In the genomic region with DNA sequence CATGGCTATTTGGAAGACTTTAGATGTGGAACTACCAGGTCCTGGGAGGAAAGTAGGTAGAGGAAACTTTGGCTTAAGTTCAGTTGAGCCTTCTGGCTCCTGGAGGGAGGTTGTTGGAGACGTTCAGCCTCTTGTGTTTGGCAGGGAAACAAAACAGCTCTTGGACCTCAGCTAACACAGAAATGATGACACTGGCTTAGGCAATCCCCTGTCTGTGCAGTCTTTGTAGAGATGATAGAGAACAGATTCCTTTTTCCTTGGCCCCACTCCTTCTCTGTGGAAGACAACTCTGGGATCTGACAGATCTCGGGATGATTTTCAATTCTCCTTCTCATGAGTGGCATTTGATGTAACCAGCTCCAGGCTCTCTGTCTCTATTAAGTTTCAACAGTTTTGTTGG, we compare ENCODE assay signal across 24 cellular contexts.
DNase-seq lines count a peak whose midpoint lies in the region; ATAC-seq, FAIRE-seq and TF ChIP-seq lines count a peak whose summit lies in the region.
"Had no signal": no experiment of that assay in that cellular context is flagged by ENCODE, and none has a peak within 500 bp of the region (broad histone marks: within the 10 kb centered on the region; RNA-seq: fewer than 3 reads in every experiment).

No MANE protein-coding gene starts in this region.

- WGBS in aorta, 2 donors = 42 to 44% methylated on average over 2 of the region's 2 CpGs

- DNase-seq in left cardiac atrium (no peak), left ventricle myocardium inferior (no peak), fibroblast of villous mesenchyme (ENCODE audit: low read depth) (peak; percentile 54), omental fat pad (ENCODE audit: low spot score) (no peak), aorta (no peak), GM12892 (ENCODE audit: insufficient read length) (no peak), frontal cortex (ENCODE audit: low spot score in 2 of 2) (no peak)
- DNase-seq: activated CD4-positive, CD25-positive, alpha-beta regulatory T cell treated with anti-CD3 and anti-CD28 coated beads, Interleukin-2, amount 50 U/mL, for 72 hours; brain microvascular endothelial cell; CD4-positive, CD25-positive, alpha-beta regulatory T cell; cortex of kidney; KBM-7; NCI-H2029; NCI-H345; NK-92 treated with Interleukin-12 subunit alpha and Interleukin-12 subunit beta, amount 100 ng/mL, for 24 hours; occipital lobe; Peyer's patch; stimulated activated CD4-positive, alpha-beta T cell treated with anti-CD3 and anti-CD28 coated beads, Interleukin-2, amount 100 ng/mL, for 48 hours had no signal

- H3K4me1 ChIP-seq in left ventricle myocardium inferior (no peaks in the 10 kb centered on the region), aorta (ENCODE audit: control insufficient read depth in 1 of 2, insufficient read depth in 2 of 2, low read length in 2 of 2) (no peaks in the 10 kb centered on the region)
- H3K4me1 ChIP-seq: Peyer's patch had no signal

- TF ChIP-seq POLR2A in GM12892 (IDR thresholded peaks at IDR 0.05; ENCODE audit: low read depth, low read length) = no peak

- H3K27ac ChIP-seq in left ventricle myocardium inferior (replicated peaks) (no peak overlapping the region), aorta (ENCODE audit: low read depth in 1 of 2, low read length in 2 of 2) (no peak overlapping the region)
- H3K27ac ChIP-seq: brain microvascular endothelial cell, Peyer's patch had no signal

- H3K4me3 ChIP-seq in left ventricle myocardium inferior (no peak overlapping the region), fibroblast of villous mesenchyme (ENCODE audit: low read depth, low read length) (no peak overlapping the region), aorta (ENCODE audit: low read length in 2 of 2) (no peak overlapping the region)
- H3K4me3 ChIP-seq: Peyer's patch, skin epidermis had no signal

- no peaks in the 10 kb centered on the region for H3K36me3 ChIP-seq in left ventricle myocardium inferior
- H3K36me3 ChIP-seq in aorta (ENCODE audit: control insufficient read depth in 1 of 2, insufficient read depth in 2 of 2, low read length in 1 of 2) = no peaks in the 10 kb centered on the region
- H3K36me3 ChIP-seq: brain microvascular endothelial cell, Peyer's patch had no signal

- H3K27me3 ChIP-seq in left ventricle myocardium inferior (ENCODE audit: low read depth) = no peaks in the 10 kb centered on the region
- H3K27me3 ChIP-seq in aorta (ENCODE audit: control insufficient read depth in 1 of 2, insufficient read depth in 2 of 2, low read length in 1 of 2) = no peaks in the 10 kb centered on the region
- H3K27me3 ChIP-seq: brain microvascular endothelial cell, Peyer's patch had no signal

- TF ChIP-seq CTCF in left ventricle myocardium inferior (IDR thresholded peaks at IDR 0.05; ENCODE audit: borderline replicate concordance) (no peak), fibroblast of villous mesenchyme (IDR thresholded peaks at IDR 0.05; ENCODE audit: insufficient read depth, low read depth, low read length) (no peak), omental fat pad (IDR thresholded peaks at IDR 0.05) (no peak)

- H3K9me3 ChIP-seq in left ventricle myocardium inferior (replicated peaks) (no peaks in the 10 kb centered on the region), aorta (ENCODE audit: control insufficient read depth, low read length) (no peaks in the 10 kb centered on the region)
- H3K9me3 ChIP-seq: Peyer's patch had no signal

- ATAC-seq in left cardiac atrium (peak; percentile 37 to 78), omental fat pad (ENCODE audit: low FRiP score) (peak; percentile 73), aorta (ENCODE audit: low FRiP score) (peak; percentile 46), GM19455 (IDR thresholded peaks at IDR 0.05; ENCODE audit: unreplicated experiment) (no peak)
- ATAC-seq: left colon, SK-N-SH treated with all-trans-retinoic acid at 6 μM for 48 hours had no signal

- FAIRE-seq in GM12892 (lab: Jason Lieb, UNC) (no peak), frontal cortex (lab: Jason Lieb, UNC) (no peak)
- FAIRE-seq: A204.1, endometrium had no signal

- intact Hi-C loops in left cardiac atrium (cut with DNase I) = no loop called here
- intact Hi-C loops in left ventricle myocardium inferior (cut with micrococcal nuclease) = no loop called here
- intact Hi-C loops in aorta (cut with DNase I) = no loop called here
